In genomic region chr10:35387768-35388167, GRCh38 we compare ENCODE assay signal across 8 cellular contexts. TPM values are rescaled to one million over a fixed set of nuclear protein-coding genes. Genes with fewer than 3 reads are reported as not detected.
DNase-seq lines count a peak whose midpoint lies in the region; ATAC-seq, FAIRE-seq and TF ChIP-seq lines count a peak whose summit lies in the region.

No MANE protein-coding gene starts in this region.

- TF ChIP-seq CTCF in PC-9 (conservative IDR thresholded peaks at IDR 0.05): no peak
- no peak for TF ChIP-seq CTCF in mucosa of descending colon (IDR thresholded peaks at IDR 0.05)
- no peak for TF ChIP-seq CTCF in gastroesophageal sphincter (IDR thresholded peaks at IDR 0.05)

- H3K27me3 Mint-ChIP-seq in activated CD4-positive, alpha-beta T cell treated with anti-CD3 and anti-CD28 coated beads, Interleukin-2, amount 10 ng/mL, durations not matched to agents 7 days and 5 days: no peaks in the 10 kb centered on the region
- no peaks in the 10 kb centered on the region for H3K27me3 Mint-ChIP-seq in activated T-cell treated with anti-CD3 and anti-CD28 coated beads, Interleukin-2, amount 50 U/mL, for 72 hours (ENCODE audit: low read depth)

- H3K27ac Mint-ChIP-seq in activated CD4-positive, alpha-beta T cell treated with anti-CD3 and anti-CD28 coated beads, Interleukin-2, amount 10 ng/mL, durations not matched to agents 7 days and 5 days: no peak overlapping the region
- no peak overlapping the region for H3K27ac Mint-ChIP-seq in activated T-cell treated with anti-CD3 and anti-CD28 coated beads, Interleukin-2, amount 50 U/mL, for 72 hours

- no peak overlapping the region for H3K4me3 Mint-ChIP-seq in activated CD4-positive, alpha-beta T cell treated with anti-CD3 and anti-CD28 coated beads, Interleukin-2, amount 10 ng/mL, durations not matched to agents 7 days and 5 days
- H3K4me3 Mint-ChIP-seq in activated T-cell treated with anti-CD3 and anti-CD28 coated beads, Interleukin-2, amount 50 U/mL, for 72 hours: no peak overlapping the region

- H3K36me3 ChIP-seq in PC-9 (ENCODE audit: low read depth) (0 out of 2 replicates have a peak, but pooled peaks cover 7% of the 10 kb centered on the region), mucosa of descending colon (ENCODE audit: low read depth) (no peaks in the 10 kb centered on the region), gastroesophageal sphincter (no peaks in the 10 kb centered on the region)

- peaks cover 19% of the 10 kb centered on the region for H3K9me3 Mint-ChIP-seq in activated CD4-positive, alpha-beta T cell treated with anti-CD3 and anti-CD28 coated beads, Interleukin-2, amount 10 ng/mL, durations not matched to agents 7 days and 5 days
- H3K9me3 Mint-ChIP-seq in activated T-cell treated with anti-CD3 and anti-CD28 coated beads, Interleukin-2, amount 50 U/mL, for 72 hours: peaks cover 9 to 10% of the 10 kb centered on the region in 2 donors

- peaks cover 42% of the 10 kb centered on the region for H3K79me2 ChIP-seq in PC-9 (ENCODE audit: low read depth)

- no peak overlapping the region for H2AFZ ChIP-seq in PC-9

- ATAC-seq in GM18868 (IDR thresholded peaks at IDR 0.05; ENCODE audit: unreplicated experiment) (peak; percentile 92), HG02678 (IDR thresholded peaks at IDR 0.05; ENCODE audit: unreplicated experiment) (peak; percentile 68), mucosa of descending colon (peak; percentile 23), gastroesophageal sphincter (no peak)
- ATAC-seq in activated T-cell treated with anti-CD3 and anti-CD28 coated beads, Interleukin-2, amount 50 U/mL, for 72 hours (replicated peaks in 1 of 2): no peak

- no peaks in the 10 kb centered on the region for H3F3A ChIP-seq in PC-9 (ENCODE audit: insufficient read depth, low read depth)

- no peak for FAIRE-seq in RCC 7860 (lab: Jason Lieb, UNC)

- H3K27me3 ChIP-seq in PC-9 (ENCODE audit: insufficient read depth, low read depth): no peaks in the 10 kb centered on the region
- no peaks in the 10 kb centered on the region for H3K27me3 ChIP-seq in gastroesophageal sphincter

- H3K9me3 ChIP-seq in PC-9 (ENCODE audit: insufficient read depth, low read depth) (peaks cover 4% of the 10 kb centered on the region; the same call in 1 of the 2 replicates), mucosa of descending colon (peaks cover 19% of the 10 kb centered on the region), gastroesophageal sphincter (peaks cover 0 to 12% (median 0%) of the 10 kb centered on the region in 3 donors)

- WGBS in gastroesophageal sphincter (ENCODE audit: low coverage in 1 of 2), 2 donors: 51 to 66% methylated on average over 2 of the region's 2 CpGs

- H3K4me3 ChIP-seq in PC-9: no peak overlapping the region
- no peak overlapping the region for H3K4me3 ChIP-seq in mucosa of descending colon
- H3K4me3 ChIP-seq in gastroesophageal sphincter: no peak overlapping the region

- POLR2A ChIA-PET in PC-9 (lab: Charles Lee; ENCODE audit: unreplicated experiment): no interaction called here
- POLR2A ChIA-PET in activated CD4-positive, alpha-beta T cell treated with anti-CD3 and anti-CD28 coated beads, Interleukin-2, amount 10 ng/mL, durations not matched to agents 7 days and 5 days (lab: Charles Lee): no interaction called here

- DNase-seq in PC-9: peak; percentile 59 to 62
- no peak for DNase-seq in mucosa of descending colon
- no peak for DNase-seq in RCC 7860 (ENCODE audit: low spot score)
- no peak for DNase-seq in activated CD4-positive, alpha-beta T cell treated with anti-CD3 and anti-CD28 coated beads, Interleukin-2, amount 10 ng/mL, durations not matched to agents 7 days and 5 days
- no peak for DNase-seq in activated T-cell treated with anti-CD3 and anti-CD28 coated beads, Interleukin-2, amount 50 U/mL, for 72 hours

- no peak for TF ChIP-seq EP300 in gastroesophageal sphincter (IDR thresholded peaks at IDR 0.05)

- CTCF ChIA-PET in PC-9 (lab: Charles Lee): interaction anchor here (1.0 kb wide), 1 partner anchor 22 kb away, joined by 3 read pairs; no protein-coding TSS in a partner anchor
- CTCF ChIA-PET in activated CD4-positive, alpha-beta T cell treated with anti-CD3 and anti-CD28 coated beads, Interleukin-2, amount 10 ng/mL, durations not matched to agents 7 days and 5 days (lab: Charles Lee): interaction anchor here (0.9 kb wide), 1 partner anchor 23 kb away, joined by 3 read pairs; no protein-coding TSS in a partner anchor

- no peak overlapping the region for H3K4me2 ChIP-seq in PC-9

- no TSS peak for BruUV-seq in PC-9 (replicated peaks; lab: Mats Ljungman, UMichigan)

- H4K20me1 ChIP-seq in PC-9 (ENCODE audit: insufficient read depth): no peaks in the 10 kb centered on the region

- TF ChIP-seq POLR2A in gastroesophageal sphincter (IDR thresholded peaks at IDR 0.05): no peak

- H3K36me3 Mint-ChIP-seq in activated CD4-positive, alpha-beta T cell treated with anti-CD3 and anti-CD28 coated beads, Interleukin-2, amount 10 ng/mL, durations not matched to agents 7 days and 5 days (ENCODE audit: low read depth): peaks cover 20% of the 10 kb centered on the region
- H3K36me3 Mint-ChIP-seq in activated T-cell treated with anti-CD3 and anti-CD28 coated beads, Interleukin-2, amount 50 U/mL, for 72 hours (ENCODE audit: insufficient read depth in 2 of 2): peaks cover 12 to 22% of the 10 kb centered on the region in 2 donors

- H3K9me2 ChIP-seq in PC-9 (ENCODE audit: insufficient read depth): no peaks in the 10 kb centered on the region

- H3K4me1 ChIP-seq in PC-9 (replicated peaks; ENCODE audit: insufficient read depth) (peaks cover 4% of the 10 kb centered on the region; the same call in 1 of the 2 replicates), mucosa of descending colon (ENCODE audit: low read depth) (peaks cover 8% of the 10 kb centered on the region), gastroesophageal sphincter (peaks cover 0 to 35% (median 6%) of the 10 kb centered on the region in 3 donors)

- H3K27ac ChIP-seq in PC-9 (no peak overlapping the region), gastroesophageal sphincter (no peak overlapping the region)

- H3K4me1 Mint-ChIP-seq in activated CD4-positive, alpha-beta T cell treated with anti-CD3 and anti-CD28 coated beads, Interleukin-2, amount 10 ng/mL, durations not matched to agents 7 days and 5 days: peaks cover 17% of the 10 kb centered on the region
- H3K4me1 Mint-ChIP-seq in activated T-cell treated with anti-CD3 and anti-CD28 coated beads, Interleukin-2, amount 50 U/mL, for 72 hours (ENCODE audit: low read depth): peaks cover 44% of the 10 kb centered on the region

- intact Hi-C loops in PC-9 (cut with micrococcal nuclease; ENCODE audit: unreplicated experiment) (no loop called here), mucosa of descending colon (cut with DNase I, micrococcal nuclease) (no loop called here)

RNA-seq across cellular contexts. Expression of gene CCNY, which starts 51.5 kb away (rescaled TPM):
- total RNA-seq in PC-9 (2021): 54.9 and 69.5 TPM in 2 replicates
- total RNA-seq in mucosa of descending colon: 10 to 100 TPM; 48.6 to 64.4 (median 51.5) TPM
- 100 to 1,000 TPM in 1 of 4 donors, 10 to 100 TPM in 3; 35.5 to 106 (median 63.2) TPM for total RNA-seq in gastroesophageal sphincter
- total RNA-seq in activated CD4-positive, alpha-beta T cell treated with anti-CD3 and anti-CD28 coated beads, Interleukin-2, amount 10 ng/mL, durations not matched to agents 7 days and 5 days: 10 to 100 TPM; 67.4 to 76.4 TPM
- total RNA-seq in activated T-cell treated with anti-CD3 and anti-CD28 coated beads, Interleukin-2, amount 50 U/mL, for 72 hours: 10 to 100 TPM; 54.1 to 78.6 TPM

Comparison
In these comparisons a context has a peak if more than half of its experiments do, and no peak if none do; other contexts are left out.
1. ATAC-seq: peak in GM18868 (single experiment), HG02678 (single experiment) and mucosa of descending colon (single experiment); none in gastroesophageal sphincter (single experiment) and activated T-cell treated with anti-CD3 and anti-CD28 coated beads, Interleukin-2, amount 50 U/mL, for 72 hours (0 of 2).
2. DNase-seq: peak in PC-9 (2 of 2); none in mucosa of descending colon (0 of 3), RCC 7860 (single experiment), activated CD4-positive, alpha-beta T cell treated with anti-CD3 and anti-CD28 coated beads, Interleukin-2, amount 10 ng/mL, durations not matched to agents 7 days and 5 days (single experiment) and activated T-cell treated with anti-CD3 and anti-CD28 coated beads, Interleukin-2, amount 50 U/mL, for 72 hours (0 of 2).